13 cellular contexts compared by ENCODE assay signal in the genomic region with DNA sequence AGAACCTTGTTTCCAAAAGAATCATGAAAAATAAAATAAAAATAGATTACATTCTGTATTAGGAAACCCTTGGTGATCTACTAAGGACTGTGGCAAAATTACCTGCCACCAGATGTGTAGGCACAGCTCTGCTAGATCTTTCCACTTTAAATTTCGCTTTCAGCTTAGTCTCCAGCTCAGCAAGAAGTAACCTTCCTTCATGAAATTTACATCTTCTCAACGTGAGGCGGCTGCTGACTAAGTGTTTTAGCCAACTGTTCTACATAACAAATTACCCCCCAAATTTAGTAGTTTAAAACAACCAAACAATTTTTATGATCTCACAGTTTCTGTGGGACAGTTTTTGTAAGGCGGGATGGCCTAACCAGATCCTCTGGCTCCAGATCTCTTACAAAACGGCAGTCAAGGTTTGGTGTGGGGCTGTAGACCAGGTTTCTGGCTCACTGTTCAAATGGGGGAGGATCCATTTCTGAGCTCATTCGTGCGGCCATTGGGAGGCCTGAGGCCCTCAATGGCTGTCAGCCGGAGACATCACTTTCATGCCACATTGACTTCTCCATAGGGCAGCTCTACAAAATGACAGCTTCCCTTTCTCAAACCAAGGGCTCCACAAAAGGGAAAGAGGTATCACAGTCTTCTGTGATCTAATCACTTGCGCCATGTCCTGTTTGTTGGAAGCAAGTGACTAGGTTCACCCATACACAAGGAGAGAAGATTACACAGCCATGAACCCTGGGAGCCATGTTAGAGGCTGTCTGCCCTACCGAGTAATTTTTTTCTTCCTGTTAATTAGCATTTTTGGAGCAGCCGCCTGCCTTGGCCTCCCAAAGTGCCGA. TPM values are rescaled to one million over a fixed set of nuclear protein-coding genes. Genes with fewer than 3 reads are reported as not detected.
DNase-seq lines count a peak whose midpoint lies in the region; ATAC-seq, FAIRE-seq and TF ChIP-seq lines count a peak whose summit lies in the region.
"Had no signal": no experiment of that assay in that cellular context is flagged by ENCODE, and none has a peak within 500 bp of the region (broad histone marks: within the 10 kb centered on the region; RNA-seq: fewer than 3 reads in every experiment).

No MANE protein-coding gene starts in this region.

- peaks cover 32% of the 10 kb centered on the region for H3K4me1 ChIP-seq in Karpas-422 (ENCODE audit: low read length)
- no peaks in the 10 kb centered on the region for H3K4me1 ChIP-seq in breast epithelium

- no peaks in the 10 kb centered on the region for H3K9me2 ChIP-seq in Karpas-422 (replicated peaks; ENCODE audit: insufficient read depth, low read length)

- H3K9me3 ChIP-seq in Karpas-422 (ENCODE audit: low read length) (no peaks in the 10 kb centered on the region), breast epithelium (no peaks in the 10 kb centered on the region)
- H3K9me3 ChIP-seq: stomach had no signal

- peak; percentile 70 for FAIRE-seq in GM12892 (lab: Jason Lieb, UNC)
- FAIRE-seq: astrocyte had no signal

- H3K27me3 Mint-ChIP-seq in dendritic cell treated with granulocyte-macrophage colony-stimulating factor and Interleukin-4, amounts not matched to agents 40 ng/mL and 50 ng/mL, for 4 days = no peaks in the 10 kb centered on the region

- no peaks in the 10 kb centered on the region for H4K20me1 ChIP-seq in Karpas-422 (ENCODE audit: insufficient read depth, low read depth, low read length)

- H3K9ac ChIP-seq in Karpas-422 (ENCODE audit: low read length) = peak overlapping the region; percentile 55

- DNase-seq in GM12892 (ENCODE audit: insufficient read length) (no peak), GM20000 (ENCODE audit: low spot score) (peak; percentile 56), Karpas-422 (peak; percentile 80), breast epithelium (ENCODE audit: low spot score in 2 of 2) (no peak), Right ventricle myocardium superior (no peak), cortex of kidney (lab: John Stamatoyannopoulos, UW) (no peak)
- no peak for DNase-seq in activated T-cell treated with anti-CD3 and anti-CD28 coated beads, Interleukin-2, amount 50 U/mL, for 48 hours
- DNase-seq: CD4-positive, CD25-positive, alpha-beta regulatory T cell; NCI-H2107; stomach had no signal

- H3K4me3 Mint-ChIP-seq in dendritic cell treated with granulocyte-macrophage colony-stimulating factor and Interleukin-4, amounts not matched to agents 40 ng/mL and 50 ng/mL, for 4 days = no peak overlapping the region

- H3K4me3 ChIP-seq in Karpas-422 (ENCODE audit: low read length) (peak overlapping the region; percentile 17; the same call in 1 of the 2 replicates), breast epithelium (no peak overlapping the region)
- H3K4me3 ChIP-seq: stomach had no signal

- no peaks in the 10 kb centered on the region for H3K36me3 Mint-ChIP-seq in dendritic cell treated with granulocyte-macrophage colony-stimulating factor and Interleukin-4, amounts not matched to agents 40 ng/mL and 50 ng/mL, for 4 days (ENCODE audit: low read depth)
- H3K36me3 Mint-ChIP-seq: CD4-positive, CD25-positive, alpha-beta regulatory T cell had no signal

- ATAC-seq in Right ventricle myocardium superior (ENCODE audit: poor library complexity) = no peak
- ATAC-seq: sciatic nerve had no signal

- H3K4me1 Mint-ChIP-seq in dendritic cell treated with granulocyte-macrophage colony-stimulating factor and Interleukin-4, amounts not matched to agents 40 ng/mL and 50 ng/mL, for 4 days (ENCODE audit: low read depth) = peaks cover 52% of the 10 kb centered on the region

- intact Hi-C loops in dendritic cell treated with granulocyte-macrophage colony-stimulating factor and Interleukin-4, amounts not matched to agents 40 ng/mL and 50 ng/mL, for 4 days (cut with micrococcal nuclease) = no loop called here
- intact Hi-C loops in breast epithelium (cut with DNase I; ENCODE audit: low total_unique reads) (no loop called here), Right ventricle myocardium superior (cut with DNase I) (no loop called here)

- H3K27me3 ChIP-seq in Karpas-422 (ENCODE audit: low read length) (no peaks in the 10 kb centered on the region), breast epithelium (no peaks in the 10 kb centered on the region)
- H3K27me3 ChIP-seq: stomach had no signal

- TF ChIP-seq POLR2A in GM12892 (IDR thresholded peaks at IDR 0.05; ENCODE audit: low read depth, low read length) (no peak), breast epithelium (IDR thresholded peaks at IDR 0.05) (no peak)

- H3K36me3 ChIP-seq in Karpas-422 (ENCODE audit: insufficient read depth, low read length) (no peaks in the 10 kb centered on the region), breast epithelium (no peaks in the 10 kb centered on the region)
- H3K36me3 ChIP-seq: stomach had no signal

- H3K9me3 Mint-ChIP-seq in dendritic cell treated with granulocyte-macrophage colony-stimulating factor and Interleukin-4, amounts not matched to agents 40 ng/mL and 50 ng/mL, for 4 days = no peaks in the 10 kb centered on the region

- H3K4me2 ChIP-seq in Karpas-422 (ENCODE audit: low read depth, low read length, poor library complexity, severe bottlenecking) = peak overlapping the region; percentile 58

- H2AFZ ChIP-seq in Karpas-422 (ENCODE audit: low read length) = peak overlapping the region; percentile 90

- TF ChIP-seq CTCF in GM20000 (IDR thresholded peaks at IDR 0.05; ENCODE audit: extremely low read depth, missing control alignments) (no peak), breast epithelium (IDR thresholded peaks at IDR 0.05) (no peak)

- peak overlapping the region; percentile 56 for H3K27ac Mint-ChIP-seq in dendritic cell treated with granulocyte-macrophage colony-stimulating factor and Interleukin-4, amounts not matched to agents 40 ng/mL and 50 ng/mL, for 4 days
- H3K27ac Mint-ChIP-seq: CD4-positive, CD25-positive, alpha-beta regulatory T cell had no signal

- no peaks in the 10 kb centered on the region for H3K79me2 ChIP-seq in Karpas-422 (ENCODE audit: low read length)

- peak overlapping the region; percentile 83 for H3K27ac ChIP-seq in Karpas-422 (ENCODE audit: low read length)
- no peak overlapping the region for H3K27ac ChIP-seq in breast epithelium

RNA-seq across cellular contexts. Expression of a gene that starts 32.9 kb away (rescaled TPM):
- 34.6 TPM for polyA plus RNA-seq in GM12892 (2012; ENCODE audit: missing spikeins)
- total RNA-seq in Karpas-422 (2014; rRNA removed; shearing (Covaris generic); ENCODE audit: low replicate concordance) = 54.4 and 78.1 TPM in 2 replicates
- total RNA-seq in breast epithelium (100 to 1,000 TPM in 1 of 3 donors, 10 to 100 TPM in 2; 83.2 to 100 (median 87.8) TPM), Right ventricle myocardium superior (35.9 TPM)

Comparison
In these comparisons a context has a peak if more than half of its experiments do, and no peak if none do; other contexts are left out.
1. DNase-seq: peak in GM20000 (single experiment) and Karpas-422 (single experiment); none in GM12892 (single experiment), breast epithelium (0 of 2), Right ventricle myocardium superior (single experiment), activated T-cell treated with anti-CD3 and anti-CD28 coated beads, Interleukin-2, amount 50 U/mL, for 48 hours (0 of 2) and cortex of kidney (single experiment).